In genomic region chr1:62672029-62672428, GRCh38 we compare ENCODE assay signal across 1 cellular context.
TF ChIP-seq lines count a peak whose summit lies in the region.

No MANE protein-coding gene starts in this region.

TF ChIP-seq in HepG2, 621 proteins besides CTCF, POLR2A, EP300 and RAD21:
- TF ChIP-seq POLR2G (IDR thresholded peaks at IDR 0.05; ENCODE audit: low read depth, low read length), result no peak
- TF ChIP-seq HNF1B (CRISPR knock-in tag; IDR thresholded peaks at IDR 0.05), result no peak
- TF ChIP-seq ATF7 (IDR thresholded peaks at IDR 0.05), result peak; percentile 51
- no peak for TF ChIP-seq ATF7 (CRISPR knock-in tag; IDR thresholded peaks at IDR 0.05)
- no peak for TF ChIP-seq MED1 (CRISPR knock-in tag; IDR thresholded peaks at IDR 0.05)
- no peak for TF ChIP-seq ADNP (CRISPR knock-in tag; IDR thresholded peaks at IDR 0.05)
- no peak for TF ChIP-seq FUBP1 (CRISPR knock-in tag; IDR thresholded peaks at IDR 0.05; ENCODE audit: borderline replicate concordance)
- no peak for TF ChIP-seq KDM4B (CRISPR knock-in tag; IDR thresholded peaks at IDR 0.05)
- TF ChIP-seq PPARG (CRISPR knock-in tag; conservative IDR thresholded peaks at IDR 0.05), result 0 out of 2 replicates have a peak, but pooled peaks have one; percentile 32
- TF ChIP-seq PCBP2 (optimal IDR thresholded peaks at IDR 0.05; ENCODE audit: low read depth, low read length, poor library complexity, severe bottlenecking), result no peak
- no peak for TF ChIP-seq ZNF780A (CRISPR knock-in tag; IDR thresholded peaks at IDR 0.05)
- TF ChIP-seq TEAD3 (CRISPR knock-in tag; optimal IDR thresholded peaks at IDR 0.05; ENCODE audit: borderline replicate concordance), result no peak
- no peak for TF ChIP-seq NFYB (CRISPR knock-in tag; IDR thresholded peaks at IDR 0.05)
